14 cellular contexts compared by ENCODE assay signal in genomic region chr6:35056952-35057351, GRCh38.
"Had no signal": no experiment of that assay in that cellular context is flagged by ENCODE, and none has a peak within 500 bp of the region (broad histone marks: within the 10 kb centered on the region; RNA-seq: fewer than 3 reads in every experiment).

No MANE protein-coding gene starts in this region.

- H2AFZ ChIP-seq: hepatocyte had no signal

- H3K27me3 Mint-ChIP-seq: activated CD4-positive, alpha-beta T cell treated with anti-CD3 and anti-CD28 coated beads for 36 hours; activated CD8-positive, alpha-beta T cell treated with anti-CD3 and anti-CD28 coated beads for 36 hours had no signal

- H3K36me3 ChIP-seq: uterus had no signal

- H3K4me2 ChIP-seq: hepatocyte had no signal

- H3K4me3 ChIP-seq: hepatocyte, lung, psoas muscle, stomach, uterus had no signal

- H3K4me1 Mint-ChIP-seq: natural killer cell had no signal

- DNase-seq: activated CD4-positive, alpha-beta T cell treated with anti-CD3 and anti-CD28 coated beads for 36 hours; activated CD8-positive, alpha-beta memory T cell treated with anti-CD3 and anti-CD28 coated beads, Interleukin-2, amount 50 U/mL, for 4 hours; activated CD8-positive, alpha-beta T cell treated with anti-CD3 and anti-CD28 coated beads for 36 hours; foreskin melanocyte; natural killer cell; nucleus accumbens; psoas muscle; stimulated activated CD4-positive, alpha-beta T cell treated with anti-CD3 and anti-CD28 coated beads, Interleukin-15, amount 100 ng/mL, for 24 hours; stimulated activated CD4-positive, alpha-beta T cell treated with anti-CD3 and anti-CD28 coated beads, Interleukin-4, amount 100 ng/mL, for 24 hours; stomach; T-helper 9 cell; uterus had no signal

- H3K9me3 Mint-ChIP-seq: activated CD8-positive, alpha-beta T cell treated with anti-CD3 and anti-CD28 coated beads for 36 hours; natural killer cell had no signal

- H3K9me3 ChIP-seq: psoas muscle, stomach, uterus had no signal

- H3K36me3 Mint-ChIP-seq: natural killer cell had no signal

- H3K4me3 Mint-ChIP-seq: activated CD4-positive, alpha-beta T cell treated with anti-CD3 and anti-CD28 coated beads for 36 hours; activated CD8-positive, alpha-beta T cell treated with anti-CD3 and anti-CD28 coated beads for 36 hours; natural killer cell had no signal

- ATAC-seq: activated CD4-positive, alpha-beta T cell treated with anti-CD3 and anti-CD28 coated beads for 36 hours; activated CD8-positive, alpha-beta T cell treated with anti-CD3 and anti-CD28 coated beads for 36 hours; natural killer cell; psoas muscle had no signal

- H3K4me1 ChIP-seq: uterus had no signal

- H3K27ac ChIP-seq: hepatocyte, psoas muscle, uterus had no signal

- H3K27ac Mint-ChIP-seq: activated CD4-positive, alpha-beta T cell treated with anti-CD3 and anti-CD28 coated beads for 36 hours; activated CD8-positive, alpha-beta T cell treated with anti-CD3 and anti-CD28 coated beads for 36 hours; natural killer cell had no signal

- H3K27me3 ChIP-seq: hepatocyte, stomach, uterus had no signal
